ENCODE assay signal across 8 cellular contexts in genomic region chr1:169460193-169460833, GRCh38. TPM values are rescaled to one million over a fixed set of nuclear protein-coding genes. Genes with fewer than 3 reads are reported as not detected.
DNase-seq lines count a peak whose midpoint lies in the region; ATAC-seq and TF ChIP-seq lines count a peak whose summit lies in the region.

No MANE protein-coding gene starts in this region.

- H3K27me3 ChIP-seq in cardiac muscle cell, result peaks cover 3% of the 10 kb centered on the region
- H3K27me3 ChIP-seq in rectal smooth muscle tissue (ENCODE audit: control insufficient read depth, insufficient read depth, low read length), result no peaks in the 10 kb centered on the region

- H3K36me3 Mint-ChIP-seq in activated CD4-positive, alpha-beta memory T cell treated with anti-CD3 and anti-CD28 coated beads, Interleukin-2, amount 10 ng/mL, durations not matched to agents 7 days and 5 days (ENCODE audit: low read depth), result peaks cover 15% of the 10 kb centered on the region

- peaks cover 16% of the 10 kb centered on the region for H3K9me3 Mint-ChIP-seq in activated CD4-positive, alpha-beta memory T cell treated with anti-CD3 and anti-CD28 coated beads, Interleukin-2, amount 10 ng/mL, durations not matched to agents 7 days and 5 days

- H3K36me3 ChIP-seq in cardiac muscle cell, result no peaks in the 10 kb centered on the region
- H3K36me3 ChIP-seq in rectal smooth muscle tissue (ENCODE audit: control insufficient read depth, insufficient read depth, low read length), result no peaks in the 10 kb centered on the region

- CTCF ChIA-PET in activated CD4-positive, alpha-beta memory T cell treated with anti-CD3 and anti-CD28 coated beads, Interleukin-2, amount 10 ng/mL, durations not matched to agents 7 days and 5 days (lab: Charles Lee), result interaction anchor here (1.3 kb wide), 1 partner anchor 88 kb away, joined by 3 read pairs; no protein-coding TSS in a partner anchor

- ATAC-seq in GM21381 (IDR thresholded peaks at IDR 0.05; ENCODE audit: unreplicated experiment), result no peak

- H3K4me1 ChIP-seq in cardiac muscle cell (ENCODE audit: low read depth), result no peaks in the 10 kb centered on the region
- no peaks in the 10 kb centered on the region for H3K4me1 ChIP-seq in rectal smooth muscle tissue (ENCODE audit: control insufficient read depth, insufficient read depth, low read length)

- no peak overlapping the region for H3K9ac ChIP-seq in rectal smooth muscle tissue (ENCODE audit: low read length)

- peak overlapping the region; percentile 52 for H3K4me3 Mint-ChIP-seq in activated CD4-positive, alpha-beta memory T cell treated with anti-CD3 and anti-CD28 coated beads, Interleukin-2, amount 10 ng/mL, durations not matched to agents 7 days and 5 days

- H3K27ac Mint-ChIP-seq in activated CD4-positive, alpha-beta memory T cell treated with anti-CD3 and anti-CD28 coated beads, Interleukin-2, amount 10 ng/mL, durations not matched to agents 7 days and 5 days, result peak overlapping the region; percentile 77

- H3K27ac ChIP-seq in cardiac muscle cell (no peak overlapping the region), rectal smooth muscle tissue (ENCODE audit: low read depth, low read length) (no peak overlapping the region)

- no peaks in the 10 kb centered on the region for H3K9me3 ChIP-seq in cardiac muscle cell (ENCODE audit: low read depth)

- H3K4me3 ChIP-seq in cardiac muscle cell (no peak overlapping the region), rectal smooth muscle tissue (ENCODE audit: low read length) (peak overlapping the region; percentile 50)

- POLR2A ChIA-PET in activated CD4-positive, alpha-beta memory T cell treated with anti-CD3 and anti-CD28 coated beads, Interleukin-2, amount 10 ng/mL, durations not matched to agents 7 days and 5 days (lab: Charles Lee), result no interaction called here

- peak; percentile 9 for TF ChIP-seq CTCF in cardiac muscle cell (IDR thresholded peaks at IDR 0.05; ENCODE audit: low read depth, low read length)

- peaks cover 11% of the 10 kb centered on the region for H3K27me3 Mint-ChIP-seq in activated CD4-positive, alpha-beta memory T cell treated with anti-CD3 and anti-CD28 coated beads, Interleukin-2, amount 10 ng/mL, durations not matched to agents 7 days and 5 days

- peak; percentile 73 for DNase-seq in ELR (ENCODE audit: low read depth)
- peak; percentile 70 for DNase-seq in activated CD4-positive, alpha-beta memory T cell treated with anti-CD3 and anti-CD28 coated beads, Interleukin-2, amount 10 ng/mL, durations not matched to agents 7 days and 5 days
- peak; percentile 1 to 46 for DNase-seq in cardiac muscle cell (ENCODE audit: low read depth in 1 of 2, low spot score in 1 of 2)
- no peak for DNase-seq in NCI-H1092 treated with DMSO at 0.1 percent for 48 hours (lab: John Stamatoyannopoulos, UW)
- no peak for DNase-seq in NCI-H748 (lab: John Stamatoyannopoulos, UW; ENCODE audit: unreplicated experiment)
- no peak for DNase-seq in pons (ENCODE audit: low spot score)

- H3K4me1 Mint-ChIP-seq in activated CD4-positive, alpha-beta memory T cell treated with anti-CD3 and anti-CD28 coated beads, Interleukin-2, amount 10 ng/mL, durations not matched to agents 7 days and 5 days, result peaks cover 35% of the 10 kb centered on the region

RNA-seq across cellular contexts. Expression of gene SLC19A2, which starts 25.4 kb away (rescaled TPM):
- total RNA-seq in activated CD4-positive, alpha-beta memory T cell treated with anti-CD3 and anti-CD28 coated beads, Interleukin-2, amount 10 ng/mL, durations not matched to agents 7 days and 5 days, result 1 to 10 TPM; 6.7 to 6.8 TPM
- total RNA-seq in cardiac muscle cell, result 16.2 and 18.6 TPM in 2 replicates
- 8.8 and 19.4 TPM in 2 replicates for polyA plus RNA-seq in cardiac muscle cell

RNA-seq across cellular contexts. Expression of gene CCDC181, which starts 33.0 kb away (rescaled TPM):
- not detected for total RNA-seq in activated CD4-positive, alpha-beta memory T cell treated with anti-CD3 and anti-CD28 coated beads, Interleukin-2, amount 10 ng/mL, durations not matched to agents 7 days and 5 days
- 3.6 and 5.9 TPM in 2 replicates for total RNA-seq in cardiac muscle cell
- polyA plus RNA-seq in cardiac muscle cell, result 5.1 and 6.5 TPM in 2 replicates

Comparison
In these comparisons a context has a peak if more than half of its experiments do, and no peak if none do; other contexts are left out.
1. DNase-seq: peak in ELR (single experiment), activated CD4-positive, alpha-beta memory T cell treated with anti-CD3 and anti-CD28 coated beads, Interleukin-2, amount 10 ng/mL, durations not matched to agents 7 days and 5 days (single experiment) and cardiac muscle cell (2 of 2); none in NCI-H1092 treated with DMSO at 0.1 percent for 48 hours (single experiment), NCI-H748 (single experiment) and pons (single experiment).